In the genomic region with DNA sequence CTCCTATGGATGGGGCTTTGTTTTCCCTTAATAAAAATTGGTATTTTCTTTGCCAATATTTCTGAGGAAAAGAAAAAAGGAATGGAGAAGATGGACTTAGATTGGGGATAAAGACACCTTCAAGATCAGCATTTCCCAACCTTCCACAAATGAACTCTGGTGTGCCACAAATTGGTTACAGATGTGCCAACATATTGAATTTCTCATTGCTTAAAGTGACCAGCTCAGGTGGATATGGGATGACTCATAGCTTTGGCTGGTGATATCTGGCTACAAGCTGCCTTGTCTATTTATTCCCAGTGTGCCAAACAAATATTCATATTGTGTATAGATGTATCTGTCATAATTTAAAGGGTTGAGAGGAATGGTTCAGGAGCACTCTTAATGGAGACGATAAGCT, we compare ENCODE assay signal across 28 cellular contexts. TPM values are rescaled to one million over a fixed set of nuclear protein-coding genes. Genes with fewer than 3 reads are reported as not detected.
DNase-seq lines count a peak whose midpoint lies in the region; ATAC-seq and TF ChIP-seq lines count a peak whose summit lies in the region.
"Had no signal": no experiment of that assay in that cellular context is flagged by ENCODE, and none has a peak within 500 bp of the region (broad histone marks: within the 10 kb centered on the region; RNA-seq: fewer than 3 reads in every experiment).

No MANE protein-coding gene starts in this region.

- no peaks in the 10 kb centered on the region for H3K27me3 ChIP-seq in CD4-positive, alpha-beta T cell (ENCODE audit: control insufficient read depth, insufficient read depth, low read length)
- no peaks in the 10 kb centered on the region for H3K27me3 ChIP-seq in right atrium auricular region
- H3K27me3 ChIP-seq: left lung, ovary, upper lobe of right lung had no signal

- H3K27ac ChIP-seq in CD4-positive, alpha-beta T cell (ENCODE audit: low read depth, low read length) = no peak overlapping the region
- no peak overlapping the region for H3K27ac ChIP-seq in right atrium auricular region
- H3K27ac ChIP-seq: C4-2B, left lung, ovary, upper lobe of right lung had no signal

- H3K27ac Mint-ChIP-seq in CD4-positive, alpha-beta T cell = peak overlapping the region; percentile 67
- peak overlapping the region; percentile 64 for H3K27ac Mint-ChIP-seq in activated naive CD8-positive, alpha-beta T cell treated with anti-CD3 and anti-CD28 coated beads, Interleukin-2, amount 50 U/mL, for 24 hours
- H3K27ac Mint-ChIP-seq: activated CD4-positive, alpha-beta memory T cell treated with anti-CD3 and anti-CD28 coated beads, Interleukin-2, amount 10 ng/mL, durations not matched to agents 7 days and 5 days; H9; stimulated activated effector memory CD8-positive, alpha-beta T cell treated with anti-CD3 and anti-CD28 coated beads, Interleukin-12 subunit alpha, Interleukin-12 subunit beta, amount 100 ng/mL, for 72 hours; T-helper 2 cell treated with Interferon-gamma antibody and Interleukin-4, amounts not matched to agents 5 μg/mL and 100 μg/mL, for 36 hours had no signal

- H3K4me3 ChIP-seq in foreskin fibroblast (ENCODE audit: low read depth in 1 of 2, low read length in 2 of 2) = no peak overlapping the region
- no peak overlapping the region for H3K4me3 ChIP-seq in right atrium auricular region
- H3K4me3 ChIP-seq: left lung, ovary, upper lobe of right lung had no signal

- ATAC-seq in CD4-positive, alpha-beta T cell (ENCODE audit: poor library complexity) = no peak
- no peak for ATAC-seq in activated naive CD8-positive, alpha-beta T cell treated with anti-CD3 and anti-CD28 coated beads, Interleukin-2, amount 50 U/mL, for 24 hours
- ATAC-seq in HG03457 (IDR thresholded peaks at IDR 0.05; ENCODE audit: unreplicated experiment) = no peak
- ATAC-seq: HepG2; left lung; stimulated activated effector memory CD8-positive, alpha-beta T cell treated with anti-CD3 and anti-CD28 coated beads, Interleukin-12 subunit alpha, Interleukin-12 subunit beta, amount 100 ng/mL, for 72 hours; upper lobe of right lung had no signal

- no peaks in the 10 kb centered on the region for H3K9me3 Mint-ChIP-seq in CD4-positive, alpha-beta T cell
- peaks cover 5% of the 10 kb centered on the region for H3K9me3 Mint-ChIP-seq in activated naive CD8-positive, alpha-beta T cell treated with anti-CD3 and anti-CD28 coated beads, Interleukin-2, amount 50 U/mL, for 24 hours
- H3K9me3 Mint-ChIP-seq: H9; stimulated activated effector memory CD8-positive, alpha-beta T cell treated with anti-CD3 and anti-CD28 coated beads, Interleukin-12 subunit alpha, Interleukin-12 subunit beta, amount 100 ng/mL, for 72 hours had no signal

- peaks cover 65% of the 10 kb centered on the region for H3K36me3 Mint-ChIP-seq in CD4-positive, alpha-beta T cell (ENCODE audit: low read depth)
- H3K36me3 Mint-ChIP-seq in activated naive CD8-positive, alpha-beta T cell treated with anti-CD3 and anti-CD28 coated beads, Interleukin-2, amount 50 U/mL, for 24 hours (ENCODE audit: low read depth) = peaks cover 19% of the 10 kb centered on the region

- intact Hi-C loops in CD4-positive, alpha-beta T cell (cut with DNase I, micrococcal nuclease) = no loop called here

- DNase-seq in CD4-positive, alpha-beta T cell = no peak
- DNase-seq in COLO668 (lab: John Stamatoyannopoulos, UW; ENCODE audit: unreplicated experiment) (peak; percentile 2), foreskin fibroblast (peak; percentile 18 to 57), right atrium auricular region (ENCODE audit: low spot score) (no peak), COR-L47 (lab: John Stamatoyannopoulos, UW) (no peak)
- DNase-seq in activated naive CD8-positive, alpha-beta T cell treated with anti-CD3 and anti-CD28 coated beads, Interleukin-2, amount 50 U/mL, for 24 hours = no peak
- DNase-seq: activated CD4-positive, alpha-beta memory T cell treated with anti-CD3 and anti-CD28 coated beads, Interleukin-2, amount 10 ng/mL, durations not matched to agents 7 days and 5 days; activated gamma-delta T cell; cerebellar nuclear complex; H9; Kasumi-1; left lung; mesenchymal stem cell; NCI-H1417 treated with DMSO at 0.1 percent for 48 hours; NCI-H2029 treated with DMSO at 0.1 percent for 48 hours; NCI-H526; NK-92 treated with Interleukin-12 subunit alpha and Interleukin-12 subunit beta, amount 100 ng/mL, for 24 hours; ovary; SHP77; upper lobe of right lung had no signal

- H3K4me3 Mint-ChIP-seq in CD4-positive, alpha-beta T cell = peak overlapping the region; percentile 22
- no peak overlapping the region for H3K4me3 Mint-ChIP-seq in activated naive CD8-positive, alpha-beta T cell treated with anti-CD3 and anti-CD28 coated beads, Interleukin-2, amount 50 U/mL, for 24 hours
- H3K4me3 Mint-ChIP-seq: activated CD4-positive, alpha-beta memory T cell treated with anti-CD3 and anti-CD28 coated beads, Interleukin-2, amount 10 ng/mL, durations not matched to agents 7 days and 5 days; H9; neural crest cell; T-helper 2 cell treated with Interferon-gamma antibody and Interleukin-4, amounts not matched to agents 5 μg/mL and 100 μg/mL, for 36 hours had no signal

- peaks cover 10% of the 10 kb centered on the region for H3K9me3 ChIP-seq in CD4-positive, alpha-beta T cell (ENCODE audit: control insufficient read depth, low read length)
- H3K9me3 ChIP-seq in right atrium auricular region = peaks cover 0 to 5% of the 10 kb centered on the region in 2 donors
- H3K9me3 ChIP-seq: ovary, upper lobe of right lung had no signal

- no peak for TF ChIP-seq CTCF in CD4-positive, alpha-beta T cell (IDR thresholded peaks at IDR 0.05)
- TF ChIP-seq CTCF in foreskin fibroblast (IDR thresholded peaks at IDR 0.05; ENCODE audit: low read depth, low read length) (no peak), right atrium auricular region (IDR thresholded peaks at IDR 0.05) (no peak)

- H3K4me1 ChIP-seq in right atrium auricular region = no peaks in the 10 kb centered on the region
- H3K4me1 ChIP-seq: left lung, upper lobe of right lung had no signal

- H3K27me3 Mint-ChIP-seq in CD4-positive, alpha-beta T cell = no peaks in the 10 kb centered on the region
- H3K27me3 Mint-ChIP-seq in activated naive CD8-positive, alpha-beta T cell treated with anti-CD3 and anti-CD28 coated beads, Interleukin-2, amount 50 U/mL, for 24 hours = no peaks in the 10 kb centered on the region
- H3K27me3 Mint-ChIP-seq: activated CD4-positive, alpha-beta memory T cell treated with anti-CD3 and anti-CD28 coated beads, Interleukin-2, amount 10 ng/mL, durations not matched to agents 7 days and 5 days had no signal

- no peaks in the 10 kb centered on the region for H3K36me3 ChIP-seq in right atrium auricular region
- H3K36me3 ChIP-seq: left lung, ovary, upper lobe of right lung had no signal

- CTCF ChIA-PET in CD4-positive, alpha-beta T cell (lab: Charles Lee) = interaction anchor here (1.0 to 1.7 kb wide), 4 partner anchors 10 to 22 kb away, joined by 3 to 5 read pairs (median 4); no protein-coding TSS in a partner anchor

- H3K4me1 Mint-ChIP-seq in CD4-positive, alpha-beta T cell (ENCODE audit: low read depth) = peaks cover 74% of the 10 kb centered on the region
- peaks cover 77% of the 10 kb centered on the region for H3K4me1 Mint-ChIP-seq in activated naive CD8-positive, alpha-beta T cell treated with anti-CD3 and anti-CD28 coated beads, Interleukin-2, amount 50 U/mL, for 24 hours
- H3K4me1 Mint-ChIP-seq: H9 had no signal

- POLR2A ChIA-PET in CD4-positive, alpha-beta T cell (lab: Charles Lee) = interaction anchor here (1.0 to 2.1 kb wide), 3 partner anchors 10 to 50 kb away, joined by 3 to 6 read pairs (median 4); no protein-coding TSS in a partner anchor

RNA-seq across cellular contexts. Expression of gene THEMIS, which starts 32.5 kb away (rescaled TPM):
- 10 to 100 TPM; 25.0 to 25.3 TPM for total RNA-seq in CD4-positive, alpha-beta T cell
- total RNA-seq in right atrium auricular region = under 1 TPM; 0.43 to 0.56 TPM
- total RNA-seq: glomerular endothelial cell, H9, HepG2, neural crest cell, renal cortical epithelial cell had no signal

Comparison
In these comparisons a context has a peak if more than half of its experiments do, and no peak if none do; other contexts are left out.
1. DNase-seq: peak in COLO668 (single experiment) and foreskin fibroblast (2 of 2); none in CD4-positive, alpha-beta T cell (0 of 10), activated naive CD8-positive, alpha-beta T cell treated with anti-CD3 and anti-CD28 coated beads, Interleukin-2, amount 50 U/mL, for 24 hours (single experiment), right atrium auricular region (single experiment) and COR-L47 (single experiment).
2. RNA of gene THEMIS, which starts 32.5 kb away (total RNA-seq): 25.0 to 25.3 TPM in CD4-positive, alpha-beta T cell; 0.43 to 0.56 TPM in right atrium auricular region; every median in the first group is over 10 times any median in the second.